In genomic region chr3:143084856-143085731, GRCh38 we compare ENCODE assay signal across 1 cellular context.
TF ChIP-seq lines count a peak whose summit lies in the region.

No MANE protein-coding gene starts in this region.

TF ChIP-seq in K562, 482 proteins besides CTCF, POLR2A, EP300 and RAD21 (continued from another document and continues in another):
- TF ChIP-seq ZNF584 (CRISPR knock-in tag; IDR thresholded peaks at IDR 0.05; ENCODE audit: low read depth) (peak; percentile 89), MAFF (IDR thresholded peaks at IDR 0.05; ENCODE audit: low read length) (peak; percentile 63), ZNF274 (IDR thresholded peaks at IDR 0.05; ENCODE audit: borderline replicate concordance, low read depth, low read length) (peak; percentile 81; the same call in 1 of the 2 replicates), DEAF1 (CRISPR knock-in tag; IDR thresholded peaks at IDR 0.05) (no peak), ZNF785 (CRISPR knock-in tag; IDR thresholded peaks at IDR 0.05) (no peak), NR3C1 (CRISPR knock-in tag; IDR thresholded peaks at IDR 0.05) (no peak), FOS (IDR thresholded peaks at IDR 0.05; ENCODE audit: extremely low read depth, insufficient read length) (peak; percentile 16), DMBX1 (CRISPR knock-in tag; IDR thresholded peaks at IDR 0.05; ENCODE audit: borderline replicate concordance) (peak; percentile 93), STAT5A (IDR thresholded peaks at IDR 0.05; ENCODE audit: borderline replicate concordance, low read length) (peak; percentile 99), POLR3A (IDR thresholded peaks at IDR 0.05; ENCODE audit: borderline replicate concordance, extremely low read depth, insufficient read depth, insufficient read length) (no peak), PTTG1 (tag; IDR thresholded peaks at IDR 0.05; ENCODE audit: low read depth) (peak; percentile 75), CBFA2T2 (conservative IDR thresholded peaks at IDR 0.05) (peak; percentile 100), MBD2 (IDR thresholded peaks at IDR 0.05; ENCODE audit: borderline replicate concordance, low read depth) (peak; percentile 95), ZNF12 (CRISPR knock-in tag; IDR thresholded peaks at IDR 0.05) (no peak), RBM17 (IDR thresholded peaks at IDR 0.05; ENCODE audit: borderline replicate concordance, low read depth, low read length) (no peak), RFX7 (CRISPR knock-in tag; IDR thresholded peaks at IDR 0.05) (no peak), MGA (IDR thresholded peaks at IDR 0.05) (peak; percentile 80), ZBTB40 (IDR thresholded peaks at IDR 0.05) (peak; percentile 48), ZBTB40 (CRISPR knock-in tag; IDR thresholded peaks at IDR 0.05) (no peak), HNRNPLL (IDR thresholded peaks at IDR 0.05; ENCODE audit: low read depth, low read length, poor library complexity, severe bottlenecking) (no peak), HMGN3 (IDR thresholded peaks at IDR 0.05; ENCODE audit: borderline replicate concordance, extremely low read depth, insufficient read length, low read depth, low read length) (peak; percentile 78), MYBL2 (IDR thresholded peaks at IDR 0.05; ENCODE audit: low read depth) (no peak), MYBL2 (CRISPR knock-in tag; IDR thresholded peaks at IDR 0.05; ENCODE audit: borderline replicate concordance) (no peak), ZNF121 (CRISPR knock-in tag; conservative IDR thresholded peaks at IDR 0.05) (no peak), ZNF830 (CRISPR knock-in tag; IDR thresholded peaks at IDR 0.05) (no peak)
- TF ChIP-seq, protein P1, sequence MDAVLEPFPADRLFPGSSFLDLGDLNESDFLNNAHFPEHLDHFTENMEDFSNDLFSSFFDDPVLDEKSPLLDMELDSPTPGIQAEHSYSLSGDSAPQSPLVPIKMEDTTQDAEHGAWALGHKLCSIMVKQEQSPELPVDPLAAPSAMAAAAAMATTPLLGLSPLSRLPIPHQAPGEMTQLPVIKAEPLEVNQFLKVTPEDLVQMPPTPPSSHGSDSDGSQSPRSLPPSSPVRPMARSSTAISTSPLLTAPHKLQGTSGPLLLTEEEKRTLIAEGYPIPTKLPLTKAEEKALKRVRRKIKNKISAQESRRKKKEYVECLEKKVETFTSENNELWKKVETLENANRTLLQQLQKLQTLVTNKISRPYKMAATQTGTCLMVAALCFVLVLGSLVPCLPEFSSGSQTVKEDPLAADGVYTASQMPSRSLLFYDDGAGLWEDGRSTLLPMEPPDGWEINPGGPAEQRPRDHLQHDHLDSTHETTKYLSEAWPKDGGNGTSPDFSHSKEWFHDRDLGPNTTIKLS (IDR thresholded peaks at IDR 0.05; ENCODE audit: borderline replicate concordance, low read depth): no peak; the same call in 1 of the 2 replicates
- TF ChIP-seq, protein P2, sequence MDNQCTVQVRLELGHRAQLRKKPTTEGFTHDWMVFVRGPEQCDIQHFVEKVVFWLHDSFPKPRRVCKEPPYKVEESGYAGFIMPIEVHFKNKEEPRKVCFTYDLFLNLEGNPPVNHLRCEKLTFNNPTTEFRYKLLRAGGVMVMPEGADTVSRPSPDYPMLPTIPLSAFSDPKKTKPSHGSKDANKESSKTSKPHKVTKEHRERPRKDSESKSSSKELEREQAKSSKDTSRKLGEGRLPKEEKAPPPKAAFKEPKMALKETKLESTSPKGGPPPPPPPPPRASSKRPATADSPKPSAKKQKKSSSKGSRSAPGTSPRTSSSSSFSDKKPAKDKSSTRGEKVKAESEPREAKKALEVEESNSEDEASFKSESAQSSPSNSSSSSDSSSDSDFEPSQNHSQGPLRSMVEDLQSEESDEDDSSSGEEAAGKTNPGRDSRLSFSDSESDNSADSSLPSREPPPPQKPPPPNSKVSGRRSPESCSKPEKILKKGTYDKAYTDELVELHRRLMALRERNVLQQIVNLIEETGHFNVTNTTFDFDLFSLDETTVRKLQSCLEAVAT (IDR thresholded peaks at IDR 0.05): peak in 1 of 2 experiments; percentile 23; a peak in 2 of 4 replicates
